12 cellular contexts compared by ENCODE assay signal in the genomic region with DNA sequence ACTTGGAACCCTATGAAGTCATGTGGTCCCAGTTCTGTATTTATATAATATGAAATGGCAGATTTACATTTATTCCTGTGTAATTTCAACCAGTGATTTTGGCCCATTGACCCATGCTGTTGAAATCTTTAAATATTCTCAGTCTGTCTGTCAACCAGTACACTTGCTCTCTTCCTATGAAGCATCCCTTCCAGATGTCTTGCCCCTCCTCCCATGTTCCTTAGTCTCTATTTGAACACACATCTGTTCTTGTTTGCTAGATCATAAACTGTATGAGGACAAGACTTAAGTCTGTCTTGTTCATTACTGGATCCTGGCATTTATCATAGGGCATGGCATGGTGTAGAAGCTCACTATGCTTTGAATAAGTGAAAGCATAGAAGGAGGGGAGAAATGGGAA. TPM values are rescaled to one million over a fixed set of nuclear protein-coding genes. Genes with fewer than 3 reads are reported as not detected.
DNase-seq lines count a peak whose midpoint lies in the region; ATAC-seq and TF ChIP-seq lines count a peak whose summit lies in the region.
"Had no signal": no experiment of that assay in that cellular context is flagged by ENCODE, and none has a peak within 500 bp of the region (broad histone marks: within the 10 kb centered on the region; RNA-seq: fewer than 3 reads in every experiment).

No MANE protein-coding gene starts in this region.

- TF ChIP-seq POLR2A in vagina (IDR thresholded peaks at IDR 0.05), result no peak

- H3K9me3 ChIP-seq in right atrium auricular region (no peaks in the 10 kb centered on the region), right cardiac atrium (ENCODE audit: control insufficient read depth, low read length) (no peaks in the 10 kb centered on the region), colonic mucosa (no peaks in the 10 kb centered on the region), muscle layer of duodenum (ENCODE audit: control insufficient read depth in 1 of 2, low read length in 2 of 2) (no peaks in the 10 kb centered on the region), vagina (no peaks in the 10 kb centered on the region)

- H3K27me3 ChIP-seq in right atrium auricular region, result no peaks in the 10 kb centered on the region
- no peaks in the 10 kb centered on the region for H3K27me3 ChIP-seq in right cardiac atrium (ENCODE audit: control insufficient read depth, insufficient read depth)
- H3K27me3 ChIP-seq in colonic mucosa, result no peaks in the 10 kb centered on the region
- no peaks in the 10 kb centered on the region for H3K27me3 ChIP-seq in muscle layer of duodenum (ENCODE audit: low read depth, low read length)
- no peaks in the 10 kb centered on the region for H3K27me3 ChIP-seq in vagina

- intact Hi-C loops in right cardiac atrium (cut with DNase I) (no loop called here), colonic mucosa (cut with DNase I) (no loop called here), vagina (cut with DNase I) (no loop called here)

- TF ChIP-seq CTCF in right atrium auricular region (IDR thresholded peaks at IDR 0.05) (no peak), colonic mucosa (IDR thresholded peaks at IDR 0.05) (no peak), vagina (IDR thresholded peaks at IDR 0.05) (no peak)

- H3K9ac ChIP-seq in colonic mucosa (ENCODE audit: low read depth in 2 of 2, low read length in 2 of 2), result no peak overlapping the region

- DNase-seq in right atrium auricular region (ENCODE audit: low spot score), result no peak
- no peak for DNase-seq in right cardiac atrium
- DNase-seq in colonic mucosa, result no peak
- DNase-seq in vagina (ENCODE audit: extremely low spot score in 2 of 2), result no peak
- DNase-seq: activated CD4-positive, alpha-beta T cell treated with anti-CD3 and anti-CD28 coated beads, Interleukin-2, amount 50 U/mL, for 1 hour; NCI-H345 had no signal

- H3K36me3 ChIP-seq in right atrium auricular region, result no peaks in the 10 kb centered on the region
- no peaks in the 10 kb centered on the region for H3K36me3 ChIP-seq in colonic mucosa
- H3K36me3 ChIP-seq in muscle layer of duodenum (ENCODE audit: control insufficient read depth in 1 of 2, insufficient read depth in 2 of 2, low read length in 2 of 2), result no peaks in the 10 kb centered on the region
- H3K36me3 ChIP-seq in vagina, result no peaks in the 10 kb centered on the region

- H3K4me1 ChIP-seq in right atrium auricular region (peaks cover 0 to 82% of the 10 kb centered on the region in 2 donors), right cardiac atrium (ENCODE audit: control insufficient read depth, insufficient read depth, low read length) (peaks cover 9% of the 10 kb centered on the region), colonic mucosa (peaks cover 19% of the 10 kb centered on the region), muscle layer of duodenum (ENCODE audit: control insufficient read depth in 1 of 2, insufficient read depth in 2 of 2, low read length in 2 of 2) (peaks cover 0 to 25% of the 10 kb centered on the region in 2 donors), vagina (peaks cover 20% of the 10 kb centered on the region)

- H3K27ac ChIP-seq in right atrium auricular region (peak overlapping the region; percentile 77 to 87), right cardiac atrium (ENCODE audit: low read length) (no peak overlapping the region), colonic mucosa (peak overlapping the region; percentile 56), muscle layer of duodenum (ENCODE audit: low read length) (peak overlapping the region; percentile 27), vagina (peak overlapping the region; percentile 45)

- ATAC-seq in right cardiac atrium, result no peak
- no peak for ATAC-seq in GM21737 (IDR thresholded peaks at IDR 0.05; ENCODE audit: unreplicated experiment)
- ATAC-seq in HG02870 (IDR thresholded peaks at IDR 0.05; ENCODE audit: unreplicated experiment), result no peak
- ATAC-seq in HG03280 (IDR thresholded peaks at IDR 0.05; ENCODE audit: unreplicated experiment), result no peak
- ATAC-seq: natural killer cell treated with Interleukin-12 subunit alpha and Interleukin-12 subunit beta and Interleukin-15 and Interleukin-18, amount 100 ng/mL, for 72 hours had no signal

- no peak overlapping the region for H3K4me3 ChIP-seq in right atrium auricular region
- no peak overlapping the region for H3K4me3 ChIP-seq in right cardiac atrium (ENCODE audit: low read length)
- H3K4me3 ChIP-seq in colonic mucosa, result no peak overlapping the region
- H3K4me3 ChIP-seq in muscle layer of duodenum (ENCODE audit: low read depth in 1 of 2, low read length in 2 of 2), result no peak overlapping the region
- no peak overlapping the region for H3K4me3 ChIP-seq in vagina
- H3K4me3 ChIP-seq: skin epidermis had no signal

RNA-seq across cellular contexts. Expression of gene STARD13, which starts 35.0 kb away (rescaled TPM):
- total RNA-seq in right atrium auricular region (10 to 100 TPM; 21.6 to 23.3 TPM), right cardiac atrium (10 to 100 TPM; 26.1 to 35.7 (median 30.7) TPM), colonic mucosa (10 to 100 TPM; 21.3 to 30.2 TPM), vagina (33.1 TPM)
- polyA plus RNA-seq in right cardiac atrium, result 9.6 TPM
